In the genomic region with DNA sequence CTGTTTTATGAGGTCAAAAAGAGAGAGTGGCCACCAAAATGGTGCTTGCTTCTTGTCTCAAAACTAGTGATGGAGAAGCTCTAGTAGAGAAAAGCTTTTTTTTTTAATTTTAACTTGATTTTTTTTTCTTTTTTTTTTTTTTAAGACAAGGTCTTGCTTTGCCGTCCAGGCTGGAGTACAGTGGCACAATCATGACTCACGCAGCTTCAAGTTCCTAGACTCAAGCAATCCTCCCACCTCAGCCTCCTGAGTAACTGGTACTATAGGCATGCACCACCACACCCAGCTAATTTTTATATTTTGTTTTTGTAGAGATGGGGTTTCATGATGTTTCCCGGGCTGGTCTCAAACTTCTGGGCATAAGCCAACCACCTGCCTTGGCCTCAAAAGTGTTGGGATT, we compare ENCODE assay signal across 26 cellular contexts.
"Had no signal": no experiment of that assay in that cellular context is flagged by ENCODE, and none has a peak within 500 bp of the region (broad histone marks: within the 10 kb centered on the region; RNA-seq: fewer than 3 reads in every experiment).

No MANE protein-coding gene starts in this region.

- H3K27me3 ChIP-seq: hepatocyte, neural progenitor cell, neutrophil, right lobe of liver, stomach, testis, thyroid gland, transverse colon, upper lobe of right lung had no signal

- H3K9me3 ChIP-seq: neutrophil, psoas muscle, right lobe of liver, testis, thyroid gland, transverse colon, upper lobe of right lung had no signal

- H3K27ac ChIP-seq: hepatocyte, left ventricle myocardium inferior, neural progenitor cell, neutrophil, parathyroid adenoma, psoas muscle, right lobe of liver, skin epidermis, stomach, testis, thyroid gland, transverse colon, upper lobe of right lung had no signal

- H3K4me3 ChIP-seq: hepatocyte, left ventricle myocardium inferior, lung, neural progenitor cell, psoas muscle, right lobe of liver, skin epidermis, stomach, testis, thyroid gland, transverse colon, upper lobe of right lung had no signal

- DNase-seq: islet precursor cell; left ventricle myocardium inferior; mesendoderm; naive B cell; natural killer cell; nephron progenitor cell; occipital lobe; psoas muscle; right lobe of liver; stimulated activated CD4-positive, alpha-beta T cell treated with anti-CD3 and anti-CD28 coated beads, Interleukin-12 subunit alpha, Interleukin-12 subunit beta, amount 100 ng/mL, for 4 hours; stimulated activated CD4-positive, alpha-beta T cell treated with anti-CD3 and anti-CD28 coated beads, Interleukin-15, amount 100 ng/mL, for 24 hours; stimulated activated CD4-positive, alpha-beta T cell treated with anti-CD3 and anti-CD28 coated beads, Interleukin-2, amount 100 ng/mL, for 24 hours; stimulated activated CD4-positive, alpha-beta T cell treated with anti-CD3 and anti-CD28 coated beads, Interleukin-4, amount 100 ng/mL, for 1 hour; stimulated activated naive B cell treated with anti-CD40 and anti-IgM and Interleukin-4, amounts not matched to agents 10 μg/mL and 1 μg/mL and 100 μg/mL, for 72 hours; stimulated activated naive CD8-positive, alpha-beta T cell treated with anti-CD3 and anti-CD28 coated beads, Interleukin-15, Interleukin-2, amounts not matched to agents 100 U/mL and 50 U/mL, for 24 hours; stomach; testis; thyroid gland; transverse colon; upper lobe of right lung had no signal

- H3K4me1 ChIP-seq: parathyroid adenoma, psoas muscle, right lobe of liver, stomach, testis, thyroid gland, transverse colon, upper lobe of right lung had no signal

- H2AFZ ChIP-seq: hepatocyte, neural progenitor cell, parathyroid adenoma had no signal

- H3K9ac ChIP-seq: neural progenitor cell, parathyroid adenoma had no signal

- H3K79me2 ChIP-seq: hepatocyte, parathyroid adenoma had no signal

- ATAC-seq: natural killer cell; psoas muscle; right lobe of liver; stimulated activated naive B cell treated with anti-CD40 and anti-IgM and Interleukin-4, amounts not matched to agents 10 μg/mL and 1 μg/mL and 100 μg/mL, for 72 hours; stimulated activated naive CD8-positive, alpha-beta T cell treated with anti-CD3 and anti-CD28 coated beads, Interleukin-15, Interleukin-2, amounts not matched to agents 100 U/mL and 50 U/mL, for 24 hours; upper lobe of right lung had no signal

- H3K4me2 ChIP-seq: hepatocyte, neural progenitor cell had no signal

- H3K36me3 ChIP-seq: left ventricle myocardium inferior, neural progenitor cell, neutrophil, right lobe of liver, stomach, thyroid gland, transverse colon, upper lobe of right lung had no signal
